Comparison of ENCODE assay signal across 8 cellular contexts in genomic region chr6:142845143-142845571, GRCh38.
A peak's percentile ranks its signal among the peaks of the same experiment; 100 is the strongest.
DNase-seq lines count a peak whose midpoint lies in the region; ATAC-seq, FAIRE-seq and TF ChIP-seq lines count a peak whose summit lies in the region.

No MANE protein-coding gene starts in this region.

- POLR2A ChIA-PET in GM10248 (lab: Yijun Ruan, JAX) = interaction anchor here (1.0 kb wide), 1 partner anchor 40 kb away, joined by 15 read pairs; no protein-coding TSS in a partner anchor

- DNase-seq in GM10248 (ENCODE audit: extremely low spot score) (peak; percentile 32), NB4 (ENCODE audit: low read depth) (peak; percentile 36), endodermal cell (no peak), retinal pigment epithelial cell (ENCODE audit: low read depth) (no peak), DMS 273 (lab: John Stamatoyannopoulos, UW; ENCODE audit: unreplicated experiment) (no peak), MG63 (no peak), frontal cortex (ENCODE audit: low spot score in 2 of 2) (no peak)

- no peaks in the 10 kb centered on the region for H3K9me3 Mint-ChIP-seq in endodermal cell

- no peak for FAIRE-seq in frontal cortex (lab: Jason Lieb, UNC)

- H3K27me3 ChIP-seq in endodermal cell (ENCODE audit: control insufficient read depth, insufficient read depth, low read length, poor library complexity, severe bottlenecking) = no peaks in the 10 kb centered on the region
- H3K27me3 ChIP-seq in MG63 = no peaks in the 10 kb centered on the region

- H3K27ac Mint-ChIP-seq in endodermal cell = peak overlapping the region; percentile 71

- no peak for TF ChIP-seq POLR2A in NB4 (IDR thresholded peaks at IDR 0.05; ENCODE audit: extremely low read depth, insufficient read length)

- WGBS in endodermal cell (ENCODE audit: insufficient coverage in 1 of 2, insufficient read length in 1 of 2), 2 experiments = 89% methylated on average over 1 of the region's 2 CpGs; no CpG with 5 or more reads in 1 of the 2 experiments

- H3K9ac ChIP-seq in endodermal cell (ENCODE audit: extremely low read depth, low read length, poor library complexity, severe bottlenecking) = no peak overlapping the region

- H3K36me3 Mint-ChIP-seq in endodermal cell (ENCODE audit: low read depth) = no peaks in the 10 kb centered on the region

- H3K4me1 ChIP-seq in endodermal cell (ENCODE audit: control insufficient read depth, insufficient read depth, low read length) = peaks cover 13% of the 10 kb centered on the region

- peak; percentile 41 for ATAC-seq in GM21723 (IDR thresholded peaks at IDR 0.05; ENCODE audit: unreplicated experiment)

- H3K4me3 ChIP-seq in NB4 (ENCODE audit: low read depth, low read length) (peak overlapping the region; percentile 30), endodermal cell (ENCODE audit: low read length) (peak overlapping the region; percentile 4), retinal pigment epithelial cell (ENCODE audit: low read length) (peak overlapping the region; percentile 9), MG63 (no peak overlapping the region; the same call in 1 of the 2 replicates)

- TF ChIP-seq CTCF in GM10248 (IDR thresholded peaks at IDR 0.05; ENCODE audit: control extremely low read depth, extremely low read depth, low read depth, missing control alignments) = no peak
- no peak for TF ChIP-seq CTCF in NB4 (IDR thresholded peaks at IDR 0.05; ENCODE audit: low read depth, low read length)
- no peak for TF ChIP-seq CTCF in endodermal cell (conservative IDR thresholded peaks at IDR 0.05)
- TF ChIP-seq CTCF in retinal pigment epithelial cell (conservative IDR thresholded peaks at IDR 0.05; ENCODE audit: low read depth, low read length) = no peak

- CTCF ChIA-PET in GM10248 (lab: Yijun Ruan, JAX) = interaction anchor here (1.0 to 1.3 kb wide), 3 partner anchors 9 to 62 kb away, joined by 3 to 4 read pairs (median 4); no protein-coding TSS in a partner anchor

- no peaks in the 10 kb centered on the region for H3K36me3 ChIP-seq in endodermal cell (ENCODE audit: control insufficient read depth, insufficient read depth, low read length)
- H3K36me3 ChIP-seq in MG63 = no peaks in the 10 kb centered on the region

- H3K4me3 Mint-ChIP-seq in endodermal cell = peak overlapping the region; percentile 21

- H3K9me3 ChIP-seq in endodermal cell (ENCODE audit: control insufficient read depth, low read length) = no peaks in the 10 kb centered on the region
- H3K9me3 ChIP-seq in MG63 = no peaks in the 10 kb centered on the region

- H3K27ac ChIP-seq in endodermal cell (ENCODE audit: low read depth, low read length) = peak overlapping the region; percentile 97

- H3K27me3 Mint-ChIP-seq in endodermal cell (ENCODE audit: insufficient read depth) = no peaks in the 10 kb centered on the region

- peaks cover 51% of the 10 kb centered on the region for H3K4me1 Mint-ChIP-seq in endodermal cell

Comparison
In these comparisons a context has a peak if more than half of its experiments do, and no peak if none do; other contexts are left out.
1. DNase-seq: peak in GM10248 (single experiment) and NB4 (single experiment); none in endodermal cell (single experiment), retinal pigment epithelial cell (single experiment), DMS 273 (single experiment), MG63 (single experiment) and frontal cortex (0 of 2).